9 cellular contexts compared by ENCODE assay signal in the genomic region with DNA sequence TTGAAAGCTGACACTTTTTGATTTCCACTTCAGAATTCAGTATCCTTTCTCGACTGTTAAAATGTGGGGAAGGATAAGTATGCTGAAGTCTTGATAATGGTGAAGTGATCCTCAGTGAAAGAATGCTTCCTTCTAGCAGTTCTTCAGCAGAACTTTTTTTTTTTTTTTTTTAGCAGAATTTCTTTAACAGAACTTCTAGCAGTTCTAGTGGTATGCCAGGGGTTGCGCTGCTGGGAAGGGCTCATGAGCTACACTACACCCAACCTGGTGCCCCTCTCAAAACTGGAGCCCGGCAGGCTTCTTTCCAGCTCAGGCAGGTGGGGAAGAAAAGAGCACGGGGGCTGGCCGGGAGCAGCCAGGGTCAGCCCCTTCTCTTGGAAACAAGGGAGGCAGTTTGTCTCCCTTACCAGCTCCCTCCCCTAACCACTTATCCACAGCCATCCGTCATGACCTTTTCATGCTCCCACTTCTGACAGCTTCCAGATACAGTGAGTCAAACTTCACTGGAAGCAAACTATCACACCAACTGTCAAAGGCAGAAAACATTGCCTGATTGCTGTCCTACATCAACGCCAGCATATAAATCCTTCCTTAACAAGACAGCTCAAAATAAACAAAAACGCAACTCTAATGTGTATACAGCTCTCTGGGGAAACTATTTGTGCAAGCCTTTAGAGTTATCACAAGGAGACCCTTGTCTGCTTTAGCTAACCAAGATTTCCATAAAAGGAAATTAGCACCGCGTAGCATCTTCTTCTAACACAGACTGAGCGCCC.
A peak's percentile ranks its signal among the peaks of the same experiment; 100 is the strongest.
DNase-seq lines count a peak whose midpoint lies in the region; TF ChIP-seq lines count a peak whose summit lies in the region.
"Had no signal": no experiment of that assay in that cellular context is flagged by ENCODE, and none has a peak within 500 bp of the region (broad histone marks: within the 10 kb centered on the region; RNA-seq: fewer than 3 reads in every experiment).

No MANE protein-coding gene starts in this region.

- DNase-seq in GM03348 (ENCODE audit: low spot score) (peak; percentile 61), SK-N-DZ (ENCODE audit: low spot score) (peak; percentile 94), head of caudate nucleus (peak in 25 of 42 donors; percentile 7 to 66 (median 25)), prostate gland (ENCODE audit: low spot score) (no peak), T-helper 9 cell (no peak), NCI-H524 treated with DMSO at 0.1 percent for 48 hours (lab: John Stamatoyannopoulos, UW) (no peak), testis (no peak)
- no peak for DNase-seq in stimulated activated CD4-positive, alpha-beta T cell treated with anti-CD3 and anti-CD28 coated beads, Interleukin-12 subunit alpha, Interleukin-12 subunit beta, amount 100 ng/mL, for 4 hours
- DNase-seq: NCI-H446 treated with DMSO at 0.1 percent for 48 hours had no signal

- H3K4me1 ChIP-seq in prostate gland (replicated peaks), result peaks cover 4% of the 10 kb centered on the region
- H3K4me1 ChIP-seq in testis, result peaks cover 3% of the 10 kb centered on the region

- WGBS in prostate gland, result 37% methylated on average over 11 of the region's 11 CpGs
- WGBS in testis, 2 donors, result 65% methylated on average over 11 of the region's 11 CpGs

- H3K36me3 ChIP-seq in prostate gland, result peaks cover 0 to 4% of the 10 kb centered on the region in 2 donors
- H3K36me3 ChIP-seq in testis (ENCODE audit: low read depth, missing control alignments), result no peaks in the 10 kb centered on the region

- peak overlapping the region; percentile 20 to 29 for H3K27ac ChIP-seq in prostate gland
- H3K27ac ChIP-seq in testis, result no peak overlapping the region

- TF ChIP-seq POLR2A in prostate gland (IDR thresholded peaks at IDR 0.05), result no peak
- TF ChIP-seq POLR2A in testis (IDR thresholded peaks at IDR 0.05), result no peak

- H3K27me3 ChIP-seq in prostate gland (replicated peaks; ENCODE audit: insufficient read depth) (no peaks in the 10 kb centered on the region), testis (no peaks in the 10 kb centered on the region)

- intact Hi-C loops in head of caudate nucleus (cut with DNase I), result no loop called here
- intact Hi-C loops in prostate gland (cut with DNase I), result loop anchor here (10.0 kb wide), 1 partner anchor 282 kb away; no protein-coding TSS in a partner anchor
- intact Hi-C loops in testis (cut with DNase I; ENCODE audit: low total_unique reads), result no loop called here

- TF ChIP-seq CTCF in prostate gland (IDR thresholded peaks at IDR 0.05) (no peak), testis (IDR thresholded peaks at IDR 0.05) (no peak)

- H3K4me3 ChIP-seq in prostate gland (no peak overlapping the region), testis (no peak overlapping the region)

- H3K9me3 ChIP-seq in prostate gland (no peaks in the 10 kb centered on the region), testis (no peaks in the 10 kb centered on the region)

Comparison
In these comparisons a context has a peak if more than half of its experiments do, and no peak if none do; other contexts are left out.
1. DNase-seq: peak in GM03348 (single experiment), SK-N-DZ (single experiment) and head of caudate nucleus (25 of 42); none in prostate gland (single experiment), T-helper 9 cell (single experiment), NCI-H524 treated with DMSO at 0.1 percent for 48 hours (single experiment), testis (single experiment) and stimulated activated CD4-positive, alpha-beta T cell treated with anti-CD3 and anti-CD28 coated beads, Interleukin-12 subunit alpha, Interleukin-12 subunit beta, amount 100 ng/mL, for 4 hours (single experiment).
2. H3K27ac ChIP-seq: peak in prostate gland (2 of 2); none in testis (0 of 2).